Comparison of ENCODE assay signal across 8 cellular contexts in the genomic region with DNA sequence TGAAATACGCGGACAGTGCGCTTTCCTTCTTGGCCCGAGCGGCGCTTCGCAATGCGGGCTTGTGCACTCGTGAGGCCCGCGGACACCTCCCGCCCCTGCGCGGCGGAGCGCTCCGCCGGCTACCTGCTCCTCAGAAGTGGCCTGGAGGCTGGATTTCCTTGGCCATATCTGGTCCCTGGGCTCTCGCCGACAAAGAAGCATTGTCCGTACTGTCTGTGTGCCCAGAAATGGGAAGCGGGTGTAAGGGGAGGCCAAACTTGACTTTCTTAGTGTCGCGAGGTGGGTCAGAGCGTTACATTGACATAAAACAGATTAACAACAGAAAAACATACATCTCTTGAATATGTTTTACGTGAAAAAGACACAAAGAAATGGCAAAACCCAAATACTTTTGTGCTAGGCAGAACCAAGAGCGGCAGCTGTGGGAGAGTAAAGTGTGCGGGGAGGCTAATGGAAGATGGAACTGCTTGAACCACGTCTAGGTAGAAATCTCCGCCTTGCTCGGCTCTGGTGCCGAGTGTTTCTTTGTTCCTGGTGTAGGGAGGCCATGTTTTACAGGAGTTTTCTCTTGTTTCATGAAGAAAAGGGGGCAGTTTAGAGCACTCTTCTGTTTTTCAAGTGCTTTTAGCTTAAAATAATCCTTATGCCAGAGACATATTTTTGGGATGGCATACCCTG.
DNase-seq lines count a peak whose midpoint lies in the region; ATAC-seq lines count a peak whose summit lies in the region.

No MANE protein-coding gene starts in this region.

- H3K4me3 ChIP-seq in adipocyte (ENCODE audit: low read length) (peak overlapping the region; percentile 99), iPS-18a (ENCODE audit: low read length) (peak overlapping the region; percentile 96)

- H3K27me3 ChIP-seq in adipocyte (replicated peaks; ENCODE audit: control insufficient read depth, insufficient read depth, low read length) (no peaks in the 10 kb centered on the region), iPS-18a (ENCODE audit: control insufficient read depth, insufficient read depth, low read length) (no peaks in the 10 kb centered on the region)

- H3K9me3 ChIP-seq in adipocyte (ENCODE audit: control insufficient read depth, low read length), result no peaks in the 10 kb centered on the region
- H3K9me3 ChIP-seq in iPS-18a (ENCODE audit: control insufficient read depth, low read depth, low read length), result no peaks in the 10 kb centered on the region

- H3K9ac ChIP-seq in adipocyte (ENCODE audit: low read length) (peak overlapping the region; percentile 97), iPS-18a (ENCODE audit: low read length) (peak overlapping the region; percentile 97)

- ATAC-seq in activated CD4-positive, CD25-positive, alpha-beta regulatory T cell treated with anti-CD3 and anti-CD28 coated beads, Interleukin-2, amount 50 U/mL, for 24 hours, result peak; percentile 4 to 5
- peak; percentile 16 for ATAC-seq in HG02970 (IDR thresholded peaks at IDR 0.05; ENCODE audit: low FRiP score, unreplicated experiment)

- DNase-seq in activated CD4-positive, CD25-positive, alpha-beta regulatory T cell treated with anti-CD3 and anti-CD28 coated beads, Interleukin-2, amount 50 U/mL, for 72 hours, result no peak
- peak; percentile 46 for DNase-seq in NCI-H2171 treated with DMSO at 0.1 percent for 48 hours (lab: John Stamatoyannopoulos, UW)
- peak; percentile 29 for DNase-seq in adipocyte (ENCODE audit: low read depth)
- DNase-seq in stimulated activated CD4-positive, alpha-beta T cell treated with anti-CD3 and anti-CD28 coated beads, Interleukin-12 subunit alpha, Interleukin-12 subunit beta, amount 100 ng/mL, for 48 hours (ENCODE audit: low read depth in 2 of 3, low spot score in 1 of 3), result peak in 2 of 3 donors; percentile 5 to 15
- no peak for DNase-seq in NCI-H774 (lab: John Stamatoyannopoulos, UW)

- H3K36me3 ChIP-seq in adipocyte (ENCODE audit: control insufficient read depth, insufficient read depth, low read length, severe bottlenecking) (no peaks in the 10 kb centered on the region), iPS-18a (ENCODE audit: control insufficient read depth, low read depth, low read length) (no peaks in the 10 kb centered on the region)

- peaks cover 16% of the 10 kb centered on the region for H3K4me1 ChIP-seq in adipocyte (ENCODE audit: control insufficient read depth, insufficient read depth, low read length)
- H3K4me1 ChIP-seq in iPS-18a (ENCODE audit: control insufficient read depth, low read depth, low read length), result peaks cover 13% of the 10 kb centered on the region

- peak overlapping the region; percentile 81 for H3K27ac ChIP-seq in iPS-18a (ENCODE audit: low read length)

Comparison
In these comparisons a context has a peak if more than half of its experiments do, and no peak if none do; other contexts are left out.
1. DNase-seq: peak in NCI-H2171 treated with DMSO at 0.1 percent for 48 hours (single experiment), adipocyte (single experiment) and stimulated activated CD4-positive, alpha-beta T cell treated with anti-CD3 and anti-CD28 coated beads, Interleukin-12 subunit alpha, Interleukin-12 subunit beta, amount 100 ng/mL, for 48 hours (2 of 3); none in activated CD4-positive, CD25-positive, alpha-beta regulatory T cell treated with anti-CD3 and anti-CD28 coated beads, Interleukin-2, amount 50 U/mL, for 72 hours (single experiment) and NCI-H774 (single experiment).